Comparison of ENCODE assay signal across 19 cellular contexts in genomic region chr1:232474821-232475220, GRCh38.
DNase-seq lines count a peak whose midpoint lies in the region; ATAC-seq and TF ChIP-seq lines count a peak whose summit lies in the region.
"Had no signal": no experiment of that assay in that cellular context is flagged by ENCODE, and none has a peak within 500 bp of the region (broad histone marks: within the 10 kb centered on the region; RNA-seq: fewer than 3 reads in every experiment).

No MANE protein-coding gene starts in this region.

- H4K20me1 ChIP-seq in H9 (ENCODE audit: control insufficient read depth, insufficient read depth, insufficient read length) (no peaks in the 10 kb centered on the region), osteoblast (ENCODE audit: insufficient read depth, low read length) (no peaks in the 10 kb centered on the region)

- H3K4me3 ChIP-seq in astrocyte of the spinal cord (ENCODE audit: low read depth, low read length) (no peak overlapping the region), osteoblast (ENCODE audit: insufficient read depth, low read length) (no peak overlapping the region), spleen (no peak overlapping the region)
- H3K4me3 ChIP-seq: Peyer's patch had no signal

- H3K27me3 Mint-ChIP-seq in H9 (ENCODE audit: low read depth) = peaks cover 17% of the 10 kb centered on the region

- no peak for DNase-seq in H9
- peak; percentile 71 for DNase-seq in MV-4-11 (lab: John Stamatoyannopoulos, UW)
- peak; percentile 33 for DNase-seq in astrocyte of the spinal cord (ENCODE audit: low read depth, low spot score)
- no peak for DNase-seq in osteoblast (ENCODE audit: insufficient read length, low spot score, missing footprints)
- DNase-seq in sciatic nerve (ENCODE audit: low spot score) = no peak
- no peak for DNase-seq in spleen
- DNase-seq: ACHN; CD4-positive, alpha-beta memory T cell; DND-41; GF-D8; NCI-H1092; NCI-H226; NCI-H526 treated with DMSO at 0.1 percent for 48 hours; NK-92 treated with Interleukin-12 subunit alpha and Interleukin-12 subunit beta, amount 100 ng/mL, for 24 hours; Peyer's patch; SHP77 treated with DMSO at 0.1 percent for 48 hours; SW 1271 had no signal

- H2AFZ ChIP-seq in H9 (ENCODE audit: low read length) (no peak overlapping the region), osteoblast (ENCODE audit: low read length) (no peak overlapping the region)

- no peak overlapping the region for H3K56ac ChIP-seq in H9 (ENCODE audit: insufficient read length, low read depth, low read length)

- H3K23me2 ChIP-seq in H9 (ENCODE audit: insufficient read length, low read depth, low read length, poor library complexity, severe bottlenecking) = no peaks in the 10 kb centered on the region

- no peak overlapping the region for H2BK120ac ChIP-seq in H9 (ENCODE audit: low read depth, low read length, poor library complexity, severe bottlenecking)

- H3K27me3 ChIP-seq in H9 (ENCODE audit: insufficient read depth, low read length) (no peaks in the 10 kb centered on the region), osteoblast (ENCODE audit: insufficient read depth, low read length) (no peaks in the 10 kb centered on the region), spleen (replicated peaks in 1 of 7) (no peaks in the 10 kb centered on the region)
- H3K27me3 ChIP-seq: Peyer's patch had no signal

- H3K4me2 ChIP-seq in H9 (ENCODE audit: insufficient read depth, insufficient read length, low read length) (no peak overlapping the region), osteoblast (ENCODE audit: insufficient read depth, low read length) (peak overlapping the region; percentile 8)

- no peak overlapping the region for H3K23ac ChIP-seq in H9 (ENCODE audit: insufficient read length, low read depth, low read length)

- H3K4me1 Mint-ChIP-seq in H9 = peaks cover 32 to 41% of the 10 kb centered on the region in 2 experiments

- H3K27ac Mint-ChIP-seq in H9 = no peak overlapping the region; a peak in 1 of 7 replicates
- H3K27ac Mint-ChIP-seq: IgD-negative memory B cell had no signal

- no peaks in the 10 kb centered on the region for H3K36me3 Mint-ChIP-seq in H9 (ENCODE audit: insufficient read depth in 1 of 3, low read depth in 3 of 3)

- H3K27ac ChIP-seq in H9 (ENCODE audit: insufficient read length, low read depth, low read length) (no peak overlapping the region), osteoblast (ENCODE audit: low read depth, low read length) (no peak overlapping the region), spleen (no peak overlapping the region)
- H3K27ac ChIP-seq: Peyer's patch had no signal

- no peak overlapping the region for H4K8ac ChIP-seq in H9 (replicated peaks; ENCODE audit: insufficient read length, low read depth, low read length)

- H3K79me1 ChIP-seq in H9 (ENCODE audit: insufficient read depth, low read depth, low read length, poor library complexity, severe bottlenecking) = no peaks in the 10 kb centered on the region

- ATAC-seq in sciatic nerve = no peak
- no peak for ATAC-seq in GM21381 (IDR thresholded peaks at IDR 0.05; ENCODE audit: unreplicated experiment)

- H3K14ac ChIP-seq in H9 (ENCODE audit: insufficient read depth, low read length) = no peak overlapping the region

- H3K4me1 ChIP-seq in H9 (ENCODE audit: insufficient read depth, low read length) (peaks cover 12% of the 10 kb centered on the region), osteoblast (ENCODE audit: insufficient read depth, low read length) (peaks cover 60% of the 10 kb centered on the region), spleen (peaks cover 0 to 35% (median 12%) of the 10 kb centered on the region in 6 donors)
- H3K4me1 ChIP-seq: Peyer's patch had no signal

- no peak overlapping the region for H3K4ac ChIP-seq in H9 (ENCODE audit: low read depth, low read length)

- no peak overlapping the region for H4K5ac ChIP-seq in H9 (ENCODE audit: insufficient read length, low read depth, low read length)

- no peak overlapping the region for H2BK20ac ChIP-seq in H9 (ENCODE audit: low read depth, low read length, poor library complexity, severe bottlenecking)

- H2AK5ac ChIP-seq in H9 (ENCODE audit: insufficient read length, low read length) = no peak overlapping the region

- 0 out of 2 replicates have a peak overlapping the region, but pooled peaks have one; percentile 59 for H2BK15ac ChIP-seq in H9 (ENCODE audit: low read depth, low read length)

- no peak overlapping the region for H3K18ac ChIP-seq in H9 (ENCODE audit: insufficient read length, low read depth, low read length)

- no peak overlapping the region for H2BK12ac ChIP-seq in H9 (ENCODE audit: insufficient read length, low read depth, low read length)

- H4K91ac ChIP-seq in H9 (ENCODE audit: insufficient read length, low read depth, low read length) = no peak overlapping the region

- WGBS in H9 (ENCODE audit: extremely low coverage, insufficient read length, low lambda C conversion rate) = no CpG with 5 or more reads among the region's 3 CpGs
- WGBS in spleen, 5 donors = 75 to 84% (median 82%) methylated on average over 3 of the region's 3 CpGs

- no peak for TF ChIP-seq POLR2A in spleen (IDR thresholded peaks at IDR 0.05)

- intact Hi-C loops in sciatic nerve (cut with DNase I) (loop anchor here (10.0 kb wide), 1 partner anchor 1560 kb away; no protein-coding TSS in a partner anchor), spleen (cut with DNase I; ENCODE audit: low total_unique reads) (no loop called here)

- H3T11ph ChIP-seq in H9 (ENCODE audit: low read length) = no peak overlapping the region

- H3K36me3 ChIP-seq in osteoblast (ENCODE audit: insufficient read depth, low read length) (no peaks in the 10 kb centered on the region), spleen (peaks cover 0 to 18% (median 0%) of the 10 kb centered on the region in 6 donors)

- H3K9me3 ChIP-seq in H9 (ENCODE audit: control insufficient read depth, low read depth, low read length) (no peaks in the 10 kb centered on the region), osteoblast (ENCODE audit: low read depth, low read length) (no peaks in the 10 kb centered on the region), spleen (no peaks in the 10 kb centered on the region)
- H3K9me3 ChIP-seq: Peyer's patch had no signal

- H3K79me2 ChIP-seq in H9 (ENCODE audit: insufficient read depth, low read length) (no peaks in the 10 kb centered on the region), osteoblast (ENCODE audit: insufficient read depth, low read length) (no peaks in the 10 kb centered on the region)

- TF ChIP-seq CTCF in H9 (conservative IDR thresholded peaks at IDR 0.05) (no peak), astrocyte of the spinal cord (IDR thresholded peaks at IDR 0.05; ENCODE audit: low read depth, low read length) (no peak), osteoblast (IDR thresholded peaks at IDR 0.05; ENCODE audit: extremely low read depth, low read depth, low read length) (no peak), spleen (IDR thresholded peaks at IDR 0.05 in 8 of 11, conservative IDR thresholded peaks at IDR 0.05 in 3 of 11) (no peak)

- no peak overlapping the region for H3K4me3 Mint-ChIP-seq in H9
- H3K4me3 Mint-ChIP-seq: CD4-positive, alpha-beta memory T cell; IgD-negative memory B cell had no signal

- in situ Hi-C loops in astrocyte of the spinal cord (cut with HindIII; ENCODE audit: low sequenced_read_pairs) = no loop called here

- H3K9ac ChIP-seq in H9 (ENCODE audit: extremely low read depth, insufficient read length, low read length) = no peak overlapping the region

- H2BK5ac ChIP-seq in H9 (ENCODE audit: insufficient read length, low read length) = no peak overlapping the region

- H3K9me3 Mint-ChIP-seq in H9 = no peaks in the 10 kb centered on the region

Comparison
In these comparisons a context has a peak if more than half of its experiments do, and no peak if none do; other contexts are left out.
1. DNase-seq: peak in MV-4-11 (single experiment) and astrocyte of the spinal cord (single experiment); none in H9 (single experiment), osteoblast (single experiment), sciatic nerve (single experiment) and spleen (single experiment).